In the genomic region with DNA sequence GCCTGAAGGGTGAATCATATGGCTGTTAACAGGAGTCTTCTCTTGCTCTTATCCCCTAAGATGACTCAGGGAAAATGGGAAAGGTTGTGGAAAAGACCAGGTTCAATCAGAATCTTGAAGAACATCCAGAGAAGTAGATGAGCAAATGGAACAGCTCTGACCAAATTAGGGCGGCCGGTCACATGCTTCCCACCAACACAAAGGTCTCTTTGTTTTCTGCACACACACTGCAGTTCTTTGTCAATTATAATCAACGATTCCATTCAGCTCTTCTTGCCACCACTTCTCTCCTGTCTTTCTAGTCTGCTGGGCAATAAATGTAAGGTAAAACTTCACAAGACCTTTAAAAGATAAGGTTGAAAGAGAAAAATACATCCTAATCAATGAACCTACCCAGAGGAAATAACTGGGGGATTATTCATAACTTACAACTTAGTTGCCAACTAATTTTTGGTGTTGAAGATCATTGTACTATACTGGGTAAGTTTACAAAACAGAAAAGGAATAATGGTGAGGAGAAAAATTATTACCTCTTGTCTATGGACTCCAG, we compare ENCODE assay signal across 9 cellular contexts.
DNase-seq lines count a peak whose midpoint lies in the region; ATAC-seq and TF ChIP-seq lines count a peak whose summit lies in the region.
"Had no signal": no experiment of that assay in that cellular context is flagged by ENCODE, and none has a peak within 500 bp of the region (broad histone marks: within the 10 kb centered on the region; RNA-seq: fewer than 3 reads in every experiment).

No MANE protein-coding gene starts in this region.

- H3K27ac Mint-ChIP-seq in glutamatergic neuron (ENCODE audit: unreplicated experiment): peak overlapping the region; percentile 9
- H3K27ac Mint-ChIP-seq: stimulated activated effector memory CD8-positive, alpha-beta T cell treated with anti-CD3 and anti-CD28 coated beads, Interleukin-12 subunit alpha, Interleukin-12 subunit beta, amount 100 ng/mL, for 72 hours had no signal

- no peaks in the 10 kb centered on the region for H3K79me2 ChIP-seq in parathyroid adenoma

- H3K4me2 ChIP-seq in parathyroid adenoma (ENCODE audit: low read length): no peak overlapping the region

- TF ChIP-seq CTCF in glutamatergic neuron (IDR thresholded peaks at IDR 0.05; ENCODE audit: partially characterized antibody, unreplicated experiment) (no peak), parathyroid adenoma (IDR thresholded peaks at IDR 0.05) (no peak)

- DNase-seq in EL (peak; percentile 7), adipocyte (ENCODE audit: low read depth) (peak; percentile 20), glutamatergic neuron (no peak), AG08396 (ENCODE audit: low spot score) (no peak)
- DNase-seq in activated T-cell treated with anti-CD3 and anti-CD28 coated beads, Interleukin-2, amount 50 U/mL, for 48 hours: no peak

- H3K4me3 ChIP-seq in adipocyte (ENCODE audit: low read length) (peak overlapping the region; percentile 5), parathyroid adenoma (ENCODE audit: low read depth, low read length) (no peak overlapping the region)

- H2AFZ ChIP-seq in parathyroid adenoma: peak overlapping the region; percentile 8

- no peak overlapping the region for H3K27ac ChIP-seq in parathyroid adenoma

- H3K9ac ChIP-seq in adipocyte (ENCODE audit: low read length) (no peak overlapping the region), parathyroid adenoma (no peak overlapping the region)

- H3K36me3 ChIP-seq in adipocyte (ENCODE audit: control insufficient read depth, insufficient read depth, low read length, severe bottlenecking) (no peaks in the 10 kb centered on the region), parathyroid adenoma (ENCODE audit: control insufficient read depth, insufficient read depth, low read length) (no peaks in the 10 kb centered on the region)

- H3K4me1 ChIP-seq in adipocyte (ENCODE audit: control insufficient read depth, insufficient read depth, low read length): peaks cover 32% of the 10 kb centered on the region
- peaks cover 31% of the 10 kb centered on the region for H3K4me1 ChIP-seq in parathyroid adenoma

- H3K9me3 ChIP-seq in adipocyte (ENCODE audit: control insufficient read depth, low read length): no peaks in the 10 kb centered on the region
- H3K9me3 ChIP-seq in parathyroid adenoma (ENCODE audit: control insufficient read depth, low read length): no peaks in the 10 kb centered on the region

- H3K4me1 Mint-ChIP-seq in glutamatergic neuron (ENCODE audit: low read depth, unreplicated experiment): peaks cover 2% of the 10 kb centered on the region
- H3K4me1 Mint-ChIP-seq: stimulated activated effector memory CD8-positive, alpha-beta T cell treated with anti-CD3 and anti-CD28 coated beads, Interleukin-12 subunit alpha, Interleukin-12 subunit beta, amount 100 ng/mL, for 72 hours had no signal

- H3K4me3 Mint-ChIP-seq in glutamatergic neuron (ENCODE audit: unreplicated experiment): no peak overlapping the region
- H3K4me3 Mint-ChIP-seq: stimulated activated effector memory CD8-positive, alpha-beta T cell treated with anti-CD3 and anti-CD28 coated beads, Interleukin-12 subunit alpha, Interleukin-12 subunit beta, amount 100 ng/mL, for 72 hours had no signal

- no peaks in the 10 kb centered on the region for H3K9me3 Mint-ChIP-seq in glutamatergic neuron (ENCODE audit: unreplicated experiment)

- peaks cover 5% of the 10 kb centered on the region for H3K36me3 Mint-ChIP-seq in glutamatergic neuron (ENCODE audit: unreplicated experiment)
- H3K36me3 Mint-ChIP-seq: stimulated activated effector memory CD8-positive, alpha-beta T cell treated with anti-CD3 and anti-CD28 coated beads, Interleukin-12 subunit alpha, Interleukin-12 subunit beta, amount 100 ng/mL, for 72 hours had no signal

- ATAC-seq in HG03135 (IDR thresholded peaks at IDR 0.05; ENCODE audit: unreplicated experiment) (no peak), HG03039 (IDR thresholded peaks at IDR 0.05; ENCODE audit: unreplicated experiment) (no peak)
- ATAC-seq: stimulated activated effector memory CD8-positive, alpha-beta T cell treated with anti-CD3 and anti-CD28 coated beads, Interleukin-12 subunit alpha, Interleukin-12 subunit beta, amount 100 ng/mL, for 72 hours had no signal

- no peaks in the 10 kb centered on the region for H3K27me3 Mint-ChIP-seq in glutamatergic neuron (ENCODE audit: unreplicated experiment)

- no peaks in the 10 kb centered on the region for H3K27me3 ChIP-seq in adipocyte (replicated peaks; ENCODE audit: control insufficient read depth, insufficient read depth, low read length)
- H3K27me3 ChIP-seq in parathyroid adenoma (ENCODE audit: control insufficient read depth, insufficient read depth, low read length): no peaks in the 10 kb centered on the region

Comparison
In these comparisons a context has a peak if more than half of its experiments do, and no peak if none do; other contexts are left out.
1. DNase-seq: peak in EL (single experiment) and adipocyte (single experiment); none in glutamatergic neuron (single experiment), activated T-cell treated with anti-CD3 and anti-CD28 coated beads, Interleukin-2, amount 50 U/mL, for 48 hours (0 of 2) and AG08396 (single experiment).